ENCODE assay signal across 8 cellular contexts in the genomic region with DNA sequence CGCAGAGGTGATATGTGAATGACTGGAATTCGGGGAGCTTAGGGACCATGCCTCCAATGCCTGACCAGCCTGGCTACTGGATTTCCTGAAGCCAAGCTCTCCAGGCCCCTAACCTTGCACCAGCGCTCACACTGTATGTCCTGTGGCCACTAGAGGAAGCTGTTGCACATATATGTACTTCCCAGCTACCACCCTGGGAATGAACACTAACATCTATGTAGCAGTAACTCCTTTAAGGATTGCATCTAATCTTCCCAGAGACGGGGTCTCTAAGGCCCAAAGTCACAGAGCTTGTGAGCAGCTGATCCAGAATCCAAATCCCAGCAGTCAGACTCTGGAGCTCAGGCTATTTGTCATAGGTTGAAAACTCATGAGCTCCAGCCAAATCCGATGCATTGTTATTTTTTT. TPM values are rescaled to one million over a fixed set of nuclear protein-coding genes. Genes with fewer than 3 reads are reported as not detected.
DNase-seq lines count a peak whose midpoint lies in the region; ATAC-seq and TF ChIP-seq lines count a peak whose summit lies in the region.

No MANE protein-coding gene starts in this region.

- H2AFZ ChIP-seq in KMS-11 (ENCODE audit: low read depth): no peak overlapping the region
- peak overlapping the region; percentile 9 for H2AFZ ChIP-seq in neural progenitor cell (replicated peaks)

- H3K4me1 ChIP-seq in KMS-11 (ENCODE audit: low read depth, poor library complexity, severe bottlenecking) (no peaks in the 10 kb centered on the region), neural progenitor cell (no peaks in the 10 kb centered on the region)

- H3K27ac ChIP-seq in KMS-11 (no peak overlapping the region), neural progenitor cell (no peak overlapping the region)

- no peaks in the 10 kb centered on the region for H3K27me3 ChIP-seq in KMS-11 (ENCODE audit: insufficient read depth, low read depth)
- H3K27me3 ChIP-seq in neural progenitor cell: no peaks in the 10 kb centered on the region

- H3K36me3 ChIP-seq in KMS-11 (ENCODE audit: insufficient read depth) (no peaks in the 10 kb centered on the region), neural progenitor cell (no peaks in the 10 kb centered on the region)

- H3K4me1 Mint-ChIP-seq in neural progenitor cell: no peaks in the 10 kb centered on the region

- peaks cover 2% of the 10 kb centered on the region for H3K27me3 Mint-ChIP-seq in neural progenitor cell (ENCODE audit: insufficient read depth, low read depth)

- 0 out of 2 replicates have a peak, but pooled peaks have one; percentile 16 for TF ChIP-seq CTCF in KMS-11 (conservative IDR thresholded peaks at IDR 0.05; ENCODE audit: low read depth, low read length)
- TF ChIP-seq CTCF in epithelial cell of esophagus (IDR thresholded peaks at IDR 0.05; ENCODE audit: insufficient read depth, low read depth, low read length, missing control alignments): peak; percentile 67
- peak; percentile 82 for TF ChIP-seq CTCF in neural progenitor cell (IDR thresholded peaks at IDR 0.05)

- no peaks in the 10 kb centered on the region for H3K9me3 ChIP-seq in neural progenitor cell (ENCODE audit: low read depth)

- no peaks in the 10 kb centered on the region for H3F3A ChIP-seq in neural progenitor cell (ENCODE audit: low read depth)

- H3K9me3 Mint-ChIP-seq in neural progenitor cell: no peaks in the 10 kb centered on the region

- ATAC-seq in GM19324 (IDR thresholded peaks at IDR 0.05; ENCODE audit: low FRiP score, unreplicated experiment): no peak
- ATAC-seq in HG03457 (IDR thresholded peaks at IDR 0.05; ENCODE audit: unreplicated experiment): no peak
- ATAC-seq in HG03025 (IDR thresholded peaks at IDR 0.05; ENCODE audit: low FRiP score, unreplicated experiment): no peak

- H3K36me3 Mint-ChIP-seq in neural progenitor cell: no peaks in the 10 kb centered on the region

- no peak overlapping the region for H3K4me3 Mint-ChIP-seq in neural progenitor cell

- DNase-seq in EH (ENCODE audit: low read depth): peak; percentile 49
- DNase-seq in RKO (ENCODE audit: low spot score): peak; percentile 73
- DNase-seq in epithelial cell of esophagus (ENCODE audit: low read depth): peak; percentile 57
- DNase-seq in neural progenitor cell (ENCODE audit: low spot score): peak; percentile 86

- no peak overlapping the region for H3K4me2 ChIP-seq in KMS-11
- H3K4me2 ChIP-seq in neural progenitor cell: no peak overlapping the region

- no peak overlapping the region for H3K27ac Mint-ChIP-seq in neural progenitor cell

- H3K79me2 ChIP-seq in KMS-11 (ENCODE audit: insufficient read depth, low read depth) (no peaks in the 10 kb centered on the region), neural progenitor cell (ENCODE audit: low read depth) (no peaks in the 10 kb centered on the region)

- no peaks in the 10 kb centered on the region for H4K20me1 ChIP-seq in KMS-11 (ENCODE audit: insufficient read depth)
- no peaks in the 10 kb centered on the region for H4K20me1 ChIP-seq in neural progenitor cell (ENCODE audit: low read depth)

- H3K4me3 ChIP-seq in KMS-11 (IDR thresholded peaks at IDR 0.05; ENCODE audit: insufficient read depth, low read depth, low read length): no peak overlapping the region
- H3K4me3 ChIP-seq in epithelial cell of esophagus (ENCODE audit: low read length): no peak overlapping the region
- H3K4me3 ChIP-seq in neural progenitor cell: no peak overlapping the region

- H3K9ac ChIP-seq in KMS-11 (no peak overlapping the region), neural progenitor cell (no peak overlapping the region)

RNA-seq across cellular contexts. Expression of a gene that starts 20.4 kb away (rescaled TPM):
- total RNA-seq in neural progenitor cell (ENCODE audit: low replicate concordance): not detected in 2 replicates

RNA-seq across cellular contexts. Expression of a gene that starts 26.9 kb away (rescaled TPM):
- total RNA-seq in neural progenitor cell (ENCODE audit: low replicate concordance): not detected in 2 replicates

RNA-seq across cellular contexts. Expression of a gene that starts 45.5 kb away (rescaled TPM):
- total RNA-seq in neural progenitor cell (ENCODE audit: low replicate concordance): not detected in 2 replicates

Comparison
In these comparisons a context has a peak if more than half of its experiments do, and no peak if none do; other contexts are left out.
1. CTCF ChIP-seq: peak in every context shown above with its lines; median percentile 82 in neural progenitor cell; 67 in epithelial cell of esophagus; 16 in KMS-11.